8 cellular contexts compared by ENCODE assay signal in the genomic region with DNA sequence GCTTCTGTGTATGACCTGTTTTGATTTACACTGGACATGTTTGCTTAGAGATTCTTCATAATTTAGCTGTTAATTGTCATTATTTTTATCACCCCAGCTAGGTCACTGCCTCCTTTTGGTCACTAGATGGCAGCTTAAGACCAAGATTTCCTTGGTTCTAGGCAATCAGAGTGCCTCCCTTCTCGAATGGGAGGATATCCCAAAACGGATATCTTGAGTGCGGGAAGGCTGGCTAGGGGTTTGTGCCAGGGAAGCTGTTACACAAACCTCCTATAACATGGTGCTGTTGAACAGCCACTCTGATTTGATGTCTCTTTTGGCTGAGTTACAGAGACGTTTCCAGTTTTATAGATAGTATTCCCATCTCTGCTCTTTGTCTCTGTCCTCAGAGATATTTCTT.
DNase-seq lines count a peak whose midpoint lies in the region; ATAC-seq, FAIRE-seq and TF ChIP-seq lines count a peak whose summit lies in the region.

No MANE protein-coding gene starts in this region.

- H3K9me3 ChIP-seq in sigmoid colon (no peaks in the 10 kb centered on the region), aorta (ENCODE audit: control insufficient read depth, low read length) (peaks cover 3% of the 10 kb centered on the region)

- H3K36me3 ChIP-seq in sigmoid colon: no peaks in the 10 kb centered on the region
- H3K36me3 ChIP-seq in aorta (ENCODE audit: control insufficient read depth in 1 of 2, insufficient read depth in 2 of 2, low read length in 1 of 2): no peaks in the 10 kb centered on the region

- TF ChIP-seq POLR2A in sigmoid colon (IDR thresholded peaks at IDR 0.05): no peak

- TF ChIP-seq EP300 in sigmoid colon (IDR thresholded peaks at IDR 0.05): no peak

- intact Hi-C loops in sigmoid colon (cut with DNase I) (no loop called here), aorta (cut with DNase I) (no loop called here)

- H3K27ac ChIP-seq in sigmoid colon (no peak overlapping the region), aorta (ENCODE audit: low read depth in 1 of 2, low read length in 2 of 2) (no peak overlapping the region)

- FAIRE-seq in TTC549 (lab: Jason Lieb, UNC): peak; percentile 61

- peak; percentile 90 for ATAC-seq in GM18499 (IDR thresholded peaks at IDR 0.05; ENCODE audit: insufficient read depth, unreplicated experiment)
- peak; percentile 95 for ATAC-seq in HG02623 (IDR thresholded peaks at IDR 0.05; ENCODE audit: unreplicated experiment)
- ATAC-seq in aorta (ENCODE audit: low FRiP score): no peak

- no peaks in the 10 kb centered on the region for H3K4me1 ChIP-seq in sigmoid colon
- H3K4me1 ChIP-seq in aorta (ENCODE audit: control insufficient read depth in 1 of 2, insufficient read depth in 2 of 2, low read length in 2 of 2): no peaks in the 10 kb centered on the region

- peak in 3 of 4 experiments; percentile 27 to 62 (median 54) for TF ChIP-seq CTCF in sigmoid colon (IDR thresholded peaks at IDR 0.05)

- peak; percentile 25 for DNase-seq in COLO829 (ENCODE audit: low spot score)
- DNase-seq in MV-4-11 (lab: John Stamatoyannopoulos, UW): peak; percentile 0
- DNase-seq in glomerular visceral epithelial cell (ENCODE audit: extremely low spot score): peak; percentile 43
- DNase-seq in sigmoid colon: no peak
- no peak for DNase-seq in aorta

- H3K4me3 ChIP-seq in sigmoid colon (no peak overlapping the region), aorta (ENCODE audit: low read length in 2 of 2) (no peak overlapping the region)

- WGBS in sigmoid colon, 2 donors: 1 to 15% methylated on average over 4 of the region's 4 CpGs
- 2 to 4% methylated on average over 4 of the region's 4 CpGs for WGBS in aorta, 2 donors

- H3K27me3 ChIP-seq in sigmoid colon: no peaks in the 10 kb centered on the region
- H3K27me3 ChIP-seq in aorta (ENCODE audit: control insufficient read depth in 1 of 2, insufficient read depth in 2 of 2, low read length in 1 of 2): no peaks in the 10 kb centered on the region

Comparison
In these comparisons a context has a peak if more than half of its experiments do, and no peak if none do; other contexts are left out.
1. DNase-seq: peak in COLO829 (single experiment), MV-4-11 (single experiment) and glomerular visceral epithelial cell (single experiment); none in sigmoid colon (single experiment) and aorta (0 of 2).